In genomic region chr9:26809795-26810194, GRCh38 we compare ENCODE assay signal across 17 cellular contexts.
A peak's percentile ranks its signal among the peaks of the same experiment; 100 is the strongest.
DNase-seq lines count a peak whose midpoint lies in the region; ATAC-seq, FAIRE-seq and TF ChIP-seq lines count a peak whose summit lies in the region.
"Had no signal": no experiment of that assay in that cellular context is flagged by ENCODE, and none has a peak within 500 bp of the region (broad histone marks: within the 10 kb centered on the region; RNA-seq: fewer than 3 reads in every experiment).

No MANE protein-coding gene starts in this region.

- H3K27me3 Mint-ChIP-seq in astrocyte (ENCODE audit: low read depth, unreplicated experiment) = no peaks in the 10 kb centered on the region
- no peaks in the 10 kb centered on the region for H3K27me3 Mint-ChIP-seq in glutamatergic neuron (ENCODE audit: unreplicated experiment)

- H2AFZ ChIP-seq in astrocyte (ENCODE audit: low read depth, low read length) = no peak overlapping the region

- H3K9me3 Mint-ChIP-seq in astrocyte (ENCODE audit: unreplicated experiment) (peaks cover 2% of the 10 kb centered on the region), glutamatergic neuron (ENCODE audit: unreplicated experiment) (no peaks in the 10 kb centered on the region)

- H3K9me3 ChIP-seq in astrocyte (ENCODE audit: insufficient read depth, low read depth, low read length) = no peaks in the 10 kb centered on the region
- 0 out of 2 replicates have a peak, but pooled peaks cover 3% of the 10 kb centered on the region for H3K9me3 ChIP-seq in SJCRH30 (replicated peaks)
- H3K9me3 ChIP-seq: BE2C, uterus had no signal

- H3K4me2 ChIP-seq in astrocyte (ENCODE audit: low read length) = no peak overlapping the region

- H3K27ac ChIP-seq in astrocyte (ENCODE audit: low read depth, low read length) (no peak overlapping the region), SJCRH30 (no peak overlapping the region)
- H3K27ac ChIP-seq: uterus had no signal

- H3K27me3 ChIP-seq in astrocyte (ENCODE audit: insufficient read depth, low read length) = no peaks in the 10 kb centered on the region
- no peaks in the 10 kb centered on the region for H3K27me3 ChIP-seq in SJCRH30
- H3K27me3 ChIP-seq: BE2C, uterus had no signal

- no peak overlapping the region for H3K9ac ChIP-seq in astrocyte (ENCODE audit: low read length)

- H3K79me2 ChIP-seq in astrocyte (ENCODE audit: insufficient read depth, low read length) = no peaks in the 10 kb centered on the region

- peak; percentile 69 for DNase-seq in AG08395 (ENCODE audit: low spot score)
- DNase-seq in HS-27A (ENCODE audit: low read depth) = peak; percentile 2
- DNase-seq in astrocyte (ENCODE audit: low read depth) = peak; percentile 58
- peak; percentile 6 to 23 for DNase-seq in foreskin fibroblast
- DNase-seq in glutamatergic neuron = no peak
- no peak for DNase-seq in NCI-H748 (lab: John Stamatoyannopoulos, UW; ENCODE audit: unreplicated experiment)
- no peak for DNase-seq in SJCRH30
- DNase-seq: BE2C, cerebellar nuclear complex, naive B cell, NCI-H1417, NCI-H510A, uterus had no signal

- H3K36me3 ChIP-seq in astrocyte (ENCODE audit: insufficient read depth, low read length) (no peaks in the 10 kb centered on the region), SJCRH30 (no peaks in the 10 kb centered on the region)
- H3K36me3 ChIP-seq: BE2C, uterus had no signal

- H3K27ac Mint-ChIP-seq in astrocyte (ENCODE audit: unreplicated experiment) = no peak overlapping the region
- no peak overlapping the region for H3K27ac Mint-ChIP-seq in glutamatergic neuron (ENCODE audit: unreplicated experiment)

- no peaks in the 10 kb centered on the region for H3K4me1 ChIP-seq in astrocyte (ENCODE audit: insufficient read depth, low read length)
- H3K4me1 ChIP-seq in SJCRH30 = peaks cover 4% of the 10 kb centered on the region; the same call in 1 of the 2 replicates
- H3K4me1 ChIP-seq: BE2C, uterus had no signal

- H3K4me1 Mint-ChIP-seq in astrocyte (ENCODE audit: low read depth, unreplicated experiment) (peaks cover 4% of the 10 kb centered on the region), glutamatergic neuron (ENCODE audit: low read depth, unreplicated experiment) (no peaks in the 10 kb centered on the region)
- H3K4me1 Mint-ChIP-seq: naive B cell had no signal

- FAIRE-seq in astrocyte (lab: Jason Lieb, UNC) = no peak
- FAIRE-seq: frontal cortex, GM18507, HTR-8/SVneo had no signal

- ATAC-seq in GM21717 (IDR thresholded peaks at IDR 0.05; ENCODE audit: unreplicated experiment) = no peak

- H3K4me3 Mint-ChIP-seq in astrocyte (ENCODE audit: unreplicated experiment) (no peak overlapping the region), glutamatergic neuron (ENCODE audit: unreplicated experiment) (no peak overlapping the region)
- H3K4me3 Mint-ChIP-seq: naive B cell had no signal

- TF ChIP-seq CTCF in astrocyte (IDR thresholded peaks at IDR 0.05; ENCODE audit: insufficient read depth, low read depth, low read length) = no peak
- no peak for TF ChIP-seq CTCF in foreskin fibroblast (IDR thresholded peaks at IDR 0.05; ENCODE audit: low read depth, low read length)
- TF ChIP-seq CTCF in glutamatergic neuron (IDR thresholded peaks at IDR 0.05; ENCODE audit: partially characterized antibody, unreplicated experiment) = no peak

- no peaks in the 10 kb centered on the region for H4K20me1 ChIP-seq in astrocyte (ENCODE audit: insufficient read depth, low read length)

- H3K4me3 ChIP-seq in astrocyte (ENCODE audit: insufficient read depth, low read depth, low read length) (no peak overlapping the region), foreskin fibroblast (ENCODE audit: low read depth in 1 of 2, low read length in 2 of 2) (no peak overlapping the region), SJCRH30 (no peak overlapping the region)
- H3K4me3 ChIP-seq: uterus had no signal

- H3K36me3 Mint-ChIP-seq in astrocyte (ENCODE audit: low read depth, unreplicated experiment) (peaks cover 2% of the 10 kb centered on the region), glutamatergic neuron (ENCODE audit: unreplicated experiment) (no peaks in the 10 kb centered on the region)
- H3K36me3 Mint-ChIP-seq: naive B cell had no signal

Comparison
In these comparisons a context has a peak if more than half of its experiments do, and no peak if none do; other contexts are left out.
1. DNase-seq: peak in AG08395 (single experiment), HS-27A (single experiment), astrocyte (single experiment) and foreskin fibroblast (2 of 2); none in glutamatergic neuron (single experiment), NCI-H748 (single experiment) and SJCRH30 (0 of 2).